In genomic region chr14:75822522-75823288, GRCh38 we compare ENCODE assay signal across 11 cellular contexts.
DNase-seq lines count a peak whose midpoint lies in the region; ATAC-seq and TF ChIP-seq lines count a peak whose summit lies in the region.
"Had no signal": no experiment of that assay in that cellular context is flagged by ENCODE, and none has a peak within 500 bp of the region (broad histone marks: within the 10 kb centered on the region; RNA-seq: fewer than 3 reads in every experiment).

No MANE protein-coding gene starts in this region.

- ATAC-seq in SK-N-SH treated with all-trans-retinoic acid at 6 μM for 48 hours (peak; percentile 90), foreskin keratinocyte (peak; percentile 83), HG02588 (IDR thresholded peaks at IDR 0.05; ENCODE audit: unreplicated experiment) (no peak)

- peaks cover 27% of the 10 kb centered on the region for H3K4me1 ChIP-seq in foreskin keratinocyte

- no peak for TF ChIP-seq CTCF in foreskin keratinocyte (conservative IDR thresholded peaks at IDR 0.05)

- peak overlapping the region; percentile 37 for H3K27ac ChIP-seq in foreskin keratinocyte

- H3K27me3 ChIP-seq in foreskin keratinocyte, result no peaks in the 10 kb centered on the region

- DNase-seq in EL, result peak; percentile 80
- DNase-seq in foreskin keratinocyte, result peak in 1 of 2 donors; percentile 64
- peak; percentile 91 for DNase-seq in renal cortical epithelial cell (ENCODE audit: low read depth)
- no peak for DNase-seq in activated naive CD4-positive, alpha-beta T cell treated with Interleukin-2 at 50 U/mL for 16 hours
- DNase-seq in activated CD4-positive, alpha-beta T cell treated with anti-CD3 and anti-CD28 coated beads for 4 hours, result no peak
- DNase-seq in NCI-H510A (lab: John Stamatoyannopoulos, UW), result no peak
- DNase-seq: activated effector memory CD4-positive, alpha-beta T cell treated with anti-CD3 and anti-CD28 coated beads, Interleukin-2, amount 50 U/mL, for 16 hours; COR-L47; NCI-H526 had no signal

TF ChIP-seq in SK-N-SH treated with all-trans-retinoic acid at 6 μM for 48 hours, 23 proteins besides CTCF, POLR2A, EP300 and RAD21:
- TF ChIP-seq RARB (CRISPR knock-in tag; IDR thresholded peaks at IDR 0.05) (no peak), OSR1 (CRISPR knock-in tag; IDR thresholded peaks at IDR 0.05) (no peak), ESRRG (CRISPR knock-in tag; IDR thresholded peaks at IDR 0.05) (no peak)

Comparison
In these comparisons a context has a peak if more than half of its experiments do, and no peak if none do; other contexts are left out.
1. DNase-seq: peak in EL (single experiment) and renal cortical epithelial cell (single experiment); none in activated naive CD4-positive, alpha-beta T cell treated with Interleukin-2 at 50 U/mL for 16 hours (single experiment), activated CD4-positive, alpha-beta T cell treated with anti-CD3 and anti-CD28 coated beads for 4 hours (0 of 2) and NCI-H510A (single experiment).